ENCODE assay signal across 8 cellular contexts in the genomic region with DNA sequence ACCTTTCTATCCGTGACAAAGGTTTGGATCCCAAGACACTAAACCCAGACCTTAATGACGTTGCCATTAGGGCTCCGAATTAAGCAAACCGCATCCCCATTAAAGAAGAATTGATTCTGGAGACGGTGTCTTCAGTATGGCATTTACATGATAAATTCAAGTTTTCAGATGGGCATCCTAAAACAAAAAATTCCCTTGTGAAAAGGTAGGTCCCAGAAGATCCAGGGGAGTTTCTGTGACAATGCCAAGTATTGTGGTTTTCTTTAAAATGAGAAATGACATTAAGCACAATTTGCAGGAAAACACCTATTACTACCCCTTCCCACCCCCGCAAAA. TPM values are rescaled to one million over a fixed set of nuclear protein-coding genes. Genes with fewer than 3 reads are reported as not detected.
DNase-seq lines count a peak whose midpoint lies in the region; ATAC-seq and TF ChIP-seq lines count a peak whose summit lies in the region.

No MANE protein-coding gene starts in this region.

- no peaks in the 10 kb centered on the region for H3K9me2 ChIP-seq in Loucy (replicated peaks; ENCODE audit: low read depth, low read length)

- H2AFZ ChIP-seq in Loucy (ENCODE audit: low read length), result 0 out of 2 replicates have a peak overlapping the region, but pooled peaks have one; percentile 10

- DNase-seq in AG04450 (ENCODE audit: low read depth, low spot score) (no peak), coronary artery (ENCODE audit: low spot score) (no peak), NCI-H1436 treated with DMSO at 0.1 percent for 48 hours (lab: John Stamatoyannopoulos, UW) (no peak), NOMO-1 treated with DMSO at 0.1 percent for 48 hours (lab: John Stamatoyannopoulos, UW; ENCODE audit: unreplicated experiment) (no peak)
- no peak for DNase-seq in naive thymus-derived CD4-positive, alpha-beta T cell

- H3K4me3 ChIP-seq in AG04450 (ENCODE audit: low read depth, low read length) (peak overlapping the region; percentile 58), Loucy (ENCODE audit: low read length, poor library complexity, severe bottlenecking) (peak overlapping the region; percentile 96), coronary artery (peak overlapping the region; percentile 84)
- peak overlapping the region; percentile 75 for H3K4me3 ChIP-seq in naive thymus-derived CD4-positive, alpha-beta T cell (ENCODE audit: low read length)

- no peaks in the 10 kb centered on the region for H3F3A ChIP-seq in Loucy (ENCODE audit: low read depth)

- POLR2A ChIA-PET in AG04450 (lab: Yijun Ruan, JAX), result interaction anchor here (0.7 to 2.6 kb wide), 27 partner anchors 8 to 212 kb away, joined by 3 to 29 read pairs (median 7); a partner anchor contains a TSS
- POLR2A ChIA-PET in naive thymus-derived CD4-positive, alpha-beta T cell (lab: Charles Lee), result interaction anchor here (0.6 to 2.5 kb wide), 8 partner anchors 13 to 670 kb away, joined by 3 to 21 read pairs (median 4); a partner anchor contains a TSS

- TF ChIP-seq CTCF in AG04450 (IDR thresholded peaks at IDR 0.05; ENCODE audit: low read depth, low read length) (no peak), Loucy (conservative IDR thresholded peaks at IDR 0.05; ENCODE audit: low read length) (no peak), coronary artery (IDR thresholded peaks at IDR 0.05) (no peak)

- H3K27me3 ChIP-seq in AG04450 (ENCODE audit: control insufficient read depth, insufficient read depth, low read length) (no peaks in the 10 kb centered on the region), Loucy (ENCODE audit: insufficient read depth, low read length, poor library complexity, severe bottlenecking) (no peaks in the 10 kb centered on the region)
- H3K27me3 ChIP-seq in naive thymus-derived CD4-positive, alpha-beta T cell (ENCODE audit: control insufficient read depth in 2 of 2, insufficient read depth in 2 of 2, low read length in 2 of 2), result no peaks in the 10 kb centered on the region

- CTCF ChIA-PET in AG04450 (lab: Charles Lee), result interaction anchor here (0.7 to 1.5 kb wide), 3 partner anchors 75 to 169 kb away, joined by 3 to 4 read pairs (median 4); no protein-coding TSS in a partner anchor
- CTCF ChIA-PET in naive thymus-derived CD4-positive, alpha-beta T cell (lab: Charles Lee), result interaction anchor here (1.0 kb wide), 1 partner anchor 24 kb away, joined by 4 read pairs; no protein-coding TSS in a partner anchor

- H3K27me3 Mint-ChIP-seq in naive thymus-derived CD4-positive, alpha-beta T cell, result peaks cover 0 to 17% (median 0%) of the 10 kb centered on the region in 5 donors

- peaks cover 3 to 26% (median 14%) of the 10 kb centered on the region in 5 donors for H3K36me3 Mint-ChIP-seq in naive thymus-derived CD4-positive, alpha-beta T cell

- ATAC-seq in naive thymus-derived CD4-positive, alpha-beta T cell, result no peak
- ATAC-seq in HG02798 (IDR thresholded peaks at IDR 0.05; ENCODE audit: poor library complexity, unreplicated experiment) (no peak), HG02759 (IDR thresholded peaks at IDR 0.05; ENCODE audit: unreplicated experiment) (no peak)

- H3K79me2 ChIP-seq in Loucy (ENCODE audit: insufficient read depth, low read length), result peaks cover 39% of the 10 kb centered on the region

- H3K27ac ChIP-seq in AG04450 (ENCODE audit: low read depth, low read length) (peak overlapping the region; percentile 21), coronary artery (peak overlapping the region; percentile 69 to 84)
- H3K27ac ChIP-seq in naive thymus-derived CD4-positive, alpha-beta T cell (ENCODE audit: low read depth, low read length), result peak overlapping the region; percentile 94

- H3K9me3 ChIP-seq in AG04450 (ENCODE audit: control insufficient read depth, insufficient read depth, low read length) (no peaks in the 10 kb centered on the region; the same call in 1 of the 2 replicates), Loucy (ENCODE audit: insufficient read depth, low read depth, low read length) (peaks cover 5% of the 10 kb centered on the region; the same call in 1 of the 2 replicates)
- H3K9me3 ChIP-seq in naive thymus-derived CD4-positive, alpha-beta T cell (ENCODE audit: control insufficient read depth in 2 of 3, low read length in 3 of 3), result no peaks in the 10 kb centered on the region

- peak overlapping the region; percentile 32 for H3K4me2 ChIP-seq in Loucy (ENCODE audit: low read depth, low read length, poor library complexity, severe bottlenecking)

- H3K36me3 ChIP-seq in Loucy (ENCODE audit: insufficient read depth, low read length), result peaks cover 21% of the 10 kb centered on the region
- peaks cover 0 to 3% (median 0%) of the 10 kb centered on the region in 3 experiments for H3K36me3 ChIP-seq in naive thymus-derived CD4-positive, alpha-beta T cell (ENCODE audit: control insufficient read depth in 2 of 3, insufficient read depth in 3 of 3, low read length in 3 of 3)

- peaks cover 28% of the 10 kb centered on the region for H3K4me1 ChIP-seq in Loucy (ENCODE audit: insufficient read depth, low read length, poor library complexity, severe bottlenecking)
- peaks cover 13 to 22% of the 10 kb centered on the region in 2 donors for H3K4me1 ChIP-seq in naive thymus-derived CD4-positive, alpha-beta T cell (ENCODE audit: control insufficient read depth in 2 of 2, insufficient read depth in 2 of 2, low read length in 2 of 2)

- peaks cover 33 to 47% (median 46%) of the 10 kb centered on the region in 7 donors for H3K4me1 Mint-ChIP-seq in naive thymus-derived CD4-positive, alpha-beta T cell

- no peaks in the 10 kb centered on the region for H3K9me3 Mint-ChIP-seq in naive thymus-derived CD4-positive, alpha-beta T cell

- peaks cover 38% of the 10 kb centered on the region for H4K20me1 ChIP-seq in Loucy (ENCODE audit: insufficient read depth, low read length, poor library complexity, severe bottlenecking)

- intact Hi-C loops in naive thymus-derived CD4-positive, alpha-beta T cell (cut with micrococcal nuclease), result loop anchor here (1.0 to 5.0 kb wide), 21 partner anchors 23 to 1523 kb away; a partner anchor contains a TSS

- peak overlapping the region; percentile 78 to 95 (median 92) for H3K27ac Mint-ChIP-seq in naive thymus-derived CD4-positive, alpha-beta T cell

- no peak overlapping the region for H3K9ac ChIP-seq in Loucy (ENCODE audit: low read depth, low read length, poor library complexity, severe bottlenecking)

- peak overlapping the region; percentile 87 to 97 (median 90) for H3K4me3 Mint-ChIP-seq in naive thymus-derived CD4-positive, alpha-beta T cell

RNA-seq across cellular contexts. Expression of a gene that starts 0.7 kb away (rescaled TPM):
- 509 and 624 TPM in 2 replicates for polyA plus RNA-seq in AG04450 (2011; rRNA removed)
- polyA minus RNA-seq in AG04450 (2011; rRNA and poly(A)+ RNA removed), result 272 and 412 TPM in 2 replicates
- 100 to 1,000 TPM in 2 of 5 experiments, 10 to 100 TPM in 3; 67.3 to 189 (median 83.3) TPM for total RNA-seq in naive thymus-derived CD4-positive, alpha-beta T cell
- 100 to 1,000 TPM; 118 to 185 TPM for polyA plus RNA-seq in naive thymus-derived CD4-positive, alpha-beta T cell

Comparison
In these comparisons a context has a peak if more than half of its experiments do, and no peak if none do; other contexts are left out.
1. H3K27ac ChIP-seq: peak in every context shown above with its lines; median percentile 94 in naive thymus-derived CD4-positive, alpha-beta T cell; 76 in coronary artery; 21 in AG04450.